1 cellular context compared by ENCODE assay signal in the genomic region with DNA sequence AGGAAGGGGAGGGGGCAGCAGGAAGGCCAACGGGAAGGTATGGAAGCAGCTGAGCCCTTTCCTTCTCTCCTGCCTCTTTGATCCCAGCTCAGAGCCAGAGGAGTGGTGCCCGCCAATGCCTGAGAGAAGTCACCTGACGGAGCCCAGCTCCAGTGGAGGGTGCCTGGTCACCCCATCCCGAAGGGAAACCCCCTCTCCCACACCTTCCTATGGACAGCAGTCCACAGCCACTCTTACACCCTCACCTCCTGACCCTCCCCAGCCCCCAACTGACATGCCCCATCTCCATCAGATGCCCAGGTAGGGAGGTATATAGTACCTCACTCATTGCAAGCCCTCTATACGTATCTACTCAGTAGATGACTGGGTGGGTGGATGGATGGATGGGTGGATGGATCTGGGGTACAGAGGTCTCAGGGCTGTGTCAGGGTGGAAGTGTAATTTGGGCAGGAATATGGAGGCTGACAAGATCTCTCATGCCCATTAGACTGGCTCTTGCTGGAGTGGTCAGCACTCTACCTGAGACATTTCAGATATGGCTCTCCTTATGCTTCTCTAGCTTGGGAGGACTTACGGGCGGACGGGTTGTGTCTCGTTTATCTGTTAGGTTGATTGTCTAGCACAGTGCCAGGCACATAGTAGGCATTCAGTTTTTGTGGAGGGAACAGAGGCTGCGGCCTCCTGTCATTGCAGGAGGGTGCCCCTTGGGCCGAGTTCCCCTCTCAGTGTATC.
TF ChIP-seq lines count a peak whose summit lies in the region.

No MANE protein-coding gene starts in this region.

TF ChIP-seq in HepG2, 621 proteins besides CTCF, POLR2A, EP300 and RAD21:
- TF ChIP-seq ZKSCAN1 (IDR thresholded peaks at IDR 0.05; ENCODE audit: low read length) (peak; percentile 46; the same call in 1 of the 2 replicates), ZNF263 (CRISPR knock-in tag; IDR thresholded peaks at IDR 0.05) (no peak), ZNF598 (CRISPR knock-in tag; IDR thresholded peaks at IDR 0.05; ENCODE audit: borderline replicate concordance) (no peak), SIN3A (IDR thresholded peaks at IDR 0.05; ENCODE audit: borderline replicate concordance, low read depth, low read length) (no peak), HNRNPUL1 (IDR thresholded peaks at IDR 0.05; ENCODE audit: low read depth, low read length) (no peak)
- TF ChIP-seq, protein P1, sequence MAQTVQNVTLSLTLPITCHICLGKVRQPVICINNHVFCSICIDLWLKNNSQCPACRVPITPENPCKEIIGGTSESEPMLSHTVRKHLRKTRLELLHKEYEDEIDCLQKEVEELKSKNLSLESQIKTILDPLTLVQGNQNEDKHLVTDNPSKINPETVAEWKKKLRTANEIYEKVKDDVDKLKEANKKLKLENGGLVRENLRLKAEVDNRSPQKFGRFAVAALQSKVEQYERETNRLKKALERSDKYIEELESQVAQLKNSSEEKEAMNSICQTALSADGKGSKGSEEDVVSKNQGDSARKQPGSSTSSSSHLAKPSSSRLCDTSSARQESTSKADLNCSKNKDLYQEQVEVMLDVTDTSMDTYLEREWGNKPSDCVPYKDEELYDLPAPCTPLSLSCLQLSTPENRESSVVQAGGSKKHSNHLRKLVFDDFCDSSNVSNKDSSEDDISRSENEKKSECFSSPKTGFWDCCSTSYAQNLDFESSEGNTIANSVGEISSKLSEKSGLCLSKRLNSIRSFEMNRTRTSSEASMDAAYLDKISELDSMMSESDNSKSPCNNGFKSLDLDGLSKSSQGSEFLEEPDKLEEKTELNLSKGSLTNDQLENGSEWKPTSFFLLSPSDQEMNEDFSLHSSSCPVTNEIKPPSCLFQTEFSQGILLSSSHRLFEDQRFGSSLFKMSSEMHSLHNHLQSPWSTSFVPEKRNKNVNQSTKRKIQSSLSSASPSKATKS (CRISPR knock-in tag; IDR thresholded peaks at IDR 0.05): no peak
TF ChIP-seq in HepG2: peak in this region for 1.
